In genomic region chr5:148384389-148384756, GRCh38 we compare ENCODE assay signal across 8 cellular contexts. TPM values are rescaled to one million over a fixed set of nuclear protein-coding genes. Genes with fewer than 3 reads are reported as not detected.
DNase-seq lines count a peak whose midpoint lies in the region; ATAC-seq, FAIRE-seq and TF ChIP-seq lines count a peak whose summit lies in the region.

No MANE protein-coding gene starts in this region.

- H3K27me3 Mint-ChIP-seq in activated naive CD8-positive, alpha-beta T cell, result no peaks in the 10 kb centered on the region

- H3K36me3 ChIP-seq in iPS-15b (ENCODE audit: control insufficient read depth, insufficient read depth, low read length) (no peaks in the 10 kb centered on the region), small intestine (ENCODE audit: control insufficient read depth in 2 of 2, insufficient read depth in 2 of 2, low read length in 2 of 2) (no peaks in the 10 kb centered on the region)

- peak overlapping the region; percentile 96 for H3K4me2 ChIP-seq in A549

- in situ Hi-C loops in GM13977 (cut with MboI; ENCODE audit: low pct_unique_long_range_greater_than_20kb, low sequenced_read_pairs, unreplicated experiment), result no loop called here

- peak overlapping the region; percentile 89 for H3K9ac ChIP-seq in iPS-15b (ENCODE audit: low read depth, low read length)

- ATAC-seq in A549 (peak; percentile 10 to 42; a peak in 4 of 6 replicates), GM18907 (IDR thresholded peaks at IDR 0.05; ENCODE audit: unreplicated experiment) (peak; percentile 24), HG03439 (IDR thresholded peaks at IDR 0.05; ENCODE audit: unreplicated experiment) (peak; percentile 35)

- H3K27me3 ChIP-seq in iPS-15b (ENCODE audit: control insufficient read depth, insufficient read depth, low read length) (no peaks in the 10 kb centered on the region), small intestine (ENCODE audit: control insufficient read depth in 2 of 2, insufficient read depth in 2 of 2, low read length in 2 of 2) (no peaks in the 10 kb centered on the region)

- peaks cover 10% of the 10 kb centered on the region for H3K36me3 Mint-ChIP-seq in activated naive CD8-positive, alpha-beta T cell

- FAIRE-seq in A549 (lab: Jason Lieb, UNC) (no peak), small intestine (lab: Jason Lieb, UNC) (no peak)

- peak overlapping the region; percentile 92 for H3K4me3 ChIP-seq in A549
- peak overlapping the region; percentile 95 for H3K4me3 ChIP-seq in iPS-15b (ENCODE audit: low read depth, low read length)
- peak overlapping the region; percentile 88 to 92 for H3K4me3 ChIP-seq in small intestine (ENCODE audit: low read depth in 1 of 2, low read length in 2 of 2)

- H3K9me3 ChIP-seq in A549 (no peaks in the 10 kb centered on the region), iPS-15b (ENCODE audit: control insufficient read depth, insufficient read depth, low read length) (no peaks in the 10 kb centered on the region), small intestine (ENCODE audit: control insufficient read depth, low read depth) (no peaks in the 10 kb centered on the region)

- DNase-seq in A549 (ENCODE audit: low read depth in 1 of 2, low spot score in 1 of 2) (peak in 1 of 2 experiments; percentile 2), small intestine (peak; percentile 23), EL (no peak), GM13977 (ENCODE audit: low spot score) (no peak)

- no peak for TF ChIP-seq RAD21 in A549 (conservative IDR thresholded peaks at IDR 0.05 in 1 of 2, IDR thresholded peaks at IDR 0.05 in 1 of 2)

- TF ChIP-seq EP300 in A549 (IDR thresholded peaks at IDR 0.05), result no peak

- POLR2A ChIA-PET in A549 (lab: Yijun Ruan, JAX), result interaction anchor here (1.2 kb wide), 1 partner anchor 27 kb away, joined by 3 read pairs; no protein-coding TSS in a partner anchor

- no peak for TF ChIP-seq POLR2A in A549 (IDR thresholded peaks at IDR 0.05; ENCODE audit: low read length)

- H3K4me1 ChIP-seq in A549, result peaks cover 13% of the 10 kb centered on the region; the same call in 2 of the 3 replicates
- H3K4me1 ChIP-seq in iPS-15b (ENCODE audit: control insufficient read depth, insufficient read depth, low read length), result peaks cover 2% of the 10 kb centered on the region
- H3K4me1 ChIP-seq in small intestine (ENCODE audit: control insufficient read depth in 2 of 2, insufficient read depth in 1 of 2, low read depth in 1 of 2, low read length in 1 of 2), result peaks cover 0 to 4% of the 10 kb centered on the region in 2 donors

- TF ChIP-seq CTCF in A549 (IDR thresholded peaks at IDR 0.05) (no peak), GM13977 (IDR thresholded peaks at IDR 0.05; ENCODE audit: extremely low read depth, insufficient read depth, missing control alignments) (no peak)

- peak overlapping the region; percentile 96 for H3K4me3 Mint-ChIP-seq in activated naive CD8-positive, alpha-beta T cell

- CTCF ChIA-PET in A549 (lab: Yijun Ruan, JAX), result interaction anchor here (0.8 to 1.3 kb wide), 4 partner anchors 10 to 64 kb away, joined by 3 to 4 read pairs (median 3); no protein-coding TSS in a partner anchor

- H3K27ac ChIP-seq in A549 (peak overlapping the region; percentile 90 to 92), small intestine (ENCODE audit: low read depth in 1 of 2, low read length in 1 of 2) (peak overlapping the region; percentile 81 to 97)

- 14% methylated on average over 7 of the region's 7 CpGs for WGBS in A549 (ENCODE audit: missing lambda C conversion rate)
- WGBS in small intestine, 3 donors, result 1 to 5% (median 5%) methylated on average over 7 of the region's 7 CpGs

- H3K4me1 Mint-ChIP-seq in activated naive CD8-positive, alpha-beta T cell (ENCODE audit: low read depth), result peaks cover 72% of the 10 kb centered on the region

- peak overlapping the region; percentile 99 for H3K27ac Mint-ChIP-seq in activated naive CD8-positive, alpha-beta T cell

- H3K9me3 Mint-ChIP-seq in activated naive CD8-positive, alpha-beta T cell (ENCODE audit: low read depth), result no peaks in the 10 kb centered on the region

TF ChIP-seq in A549, 52 proteins besides CTCF, POLR2A, EP300 and RAD21:
- TF ChIP-seq HMGXB4 (CRISPR knock-in tag; IDR thresholded peaks at IDR 0.05; ENCODE audit: borderline replicate concordance) (no peak), NFE2L2 (conservative IDR thresholded peaks at IDR 0.05; ENCODE audit: low read length) (no peak), ESRRA (IDR thresholded peaks at IDR 0.05; ENCODE audit: borderline replicate concordance, low read length) (no peak), ATOH8 (CRISPR knock-in tag; IDR thresholded peaks at IDR 0.05; ENCODE audit: low read depth) (no peak), USF2 (IDR thresholded peaks at IDR 0.05) (no peak), NPAS2 (CRISPR knock-in tag; IDR thresholded peaks at IDR 0.05; ENCODE audit: borderline replicate concordance) (no peak), MYC (IDR thresholded peaks at IDR 0.05; ENCODE audit: borderline replicate concordance, low read length) (no peak), CEBPB (IDR thresholded peaks at IDR 0.05) (no peak), RFX5 (IDR thresholded peaks at IDR 0.05) (no peak), CHD2 (IDR thresholded peaks at IDR 0.05; ENCODE audit: low read length, partially characterized antibody) (no peak), PBX3 (IDR thresholded peaks at IDR 0.05) (no peak)
TF ChIP-seq in A549: peak in this region for 0.

RNA-seq across cellular contexts. Expression of gene FBXO38, which starts 0.6 kb away (rescaled TPM):
- polyA plus RNA-seq in A549 (2011; rRNA removed) (33.2 and 38.8 TPM in 2 replicates), A549 (2017; fragmentation: RNase III; extraction: RNeasy Plus Mini Kit Qiagen cat#74134 plus additional on column Dnase treatment) (14.7 to 16.8 TPM (median 15.8 TPM) in 3 replicates), small intestine (10 to 100 TPM; 13.5 to 16.3 (median 14.0) TPM)
- 6.2 TPM in 2 replicates for polyA plus RNA-seq in A549 (2012; cell fraction: cytosol; rRNA removed)
- polyA plus RNA-seq in A549 (2012; cell fraction: nucleus; rRNA removed), result 5.6 and 10.1 TPM in 2 replicates
- polyA minus RNA-seq in A549 (2011; rRNA and poly(A)+ RNA removed), result 49.2 and 63.2 TPM in 2 replicates

RNA-seq across cellular contexts. Expression of gene SPINK9, which starts 49.0 kb away (rescaled TPM):
- polyA plus RNA-seq in A549 (2011; rRNA removed) (not detected in 2 replicates), A549 (2017; fragmentation: RNase III; extraction: RNeasy Plus Mini Kit Qiagen cat#74134 plus additional on column Dnase treatment) (not detected in 3 replicates), small intestine (not detected)
- not detected in 2 replicates for polyA plus RNA-seq in A549 (2012; cell fraction: cytosol; rRNA removed)
- not detected in 2 replicates for polyA plus RNA-seq in A549 (2012; cell fraction: nucleus; rRNA removed)
- polyA minus RNA-seq in A549 (2011; rRNA and poly(A)+ RNA removed), result not detected in 2 replicates
